ENCODE assay signal across 8 cellular contexts in genomic region chr12:43882578-43883178, GRCh38. TPM values are rescaled to one million over a fixed set of nuclear protein-coding genes. Genes with fewer than 3 reads are reported as not detected.
DNase-seq lines count a peak whose midpoint lies in the region; ATAC-seq and TF ChIP-seq lines count a peak whose summit lies in the region.

No MANE protein-coding gene starts in this region.

- no peak overlapping the region for H3K4me3 Mint-ChIP-seq in activated T-helper 2 cell treated with anti-CD3 and anti-CD28 coated beads, Interferon-gamma antibody, Interleukin-2, Interleukin-4, amounts not matched to agents 10 μg/mL and 5 μg/mL and 100 μg/mL, durations not matched to agents 14 hours and 24 hours and 36 hours (ENCODE audit: low read depth)

- H3K36me3 ChIP-seq in SJCRH30 (no peaks in the 10 kb centered on the region), lung (ENCODE audit: control insufficient read depth in 2 of 2, insufficient read depth in 2 of 2, low read length in 2 of 2) (no peaks in the 10 kb centered on the region)

- POLR2A ChIA-PET in AG04450 (lab: Yijun Ruan, JAX) (interaction anchor here (1.1 kb wide), 2 partner anchors 77 to 106 kb away, joined by 3 to 5 read pairs; partner anchors contain the start of gene TWF1), GM10248 (lab: Yijun Ruan, JAX) (no interaction called here), HEK293T (lab: Yijun Ruan, JAX) (interaction anchor here (0.6 to 1.9 kb wide), 4 partner anchors 71 to 123 kb away, joined by 3 to 7 read pairs (median 5); partner anchors contain the start of genes IRAK4, PUS7L and TWF1)

- CTCF ChIA-PET in AG04450 (lab: Charles Lee), result interaction anchor here (0.6 to 5.3 kb wide), 57 partner anchors 9 to 1542 kb away, joined by 3 to 101 read pairs (median 5); partner anchors contain the start of genes IRAK4, PUS7L, TMEM117 and TWF1
- CTCF ChIA-PET in GM10248 (lab: Yijun Ruan, JAX), result interaction anchor here (0.6 to 6.3 kb wide), 29 partner anchors 9 to 1399 kb away, joined by 3 to 48 read pairs (median 4); partner anchors contain the start of gene TWF1
- CTCF ChIA-PET in HEK293T (lab: Yijun Ruan, JAX), result interaction anchor here (0.7 to 2.8 kb wide), 6 partner anchors 99 to 439 kb away, joined by 3 to 43 read pairs (median 4); partner anchors contain the start of genes IRAK4 and PUS7L

- peak; percentile 83 for ATAC-seq in lung (ENCODE audit: insufficient read depth, low FRiP score)

- no peak overlapping the region for H3K27ac Mint-ChIP-seq in activated T-helper 2 cell treated with anti-CD3 and anti-CD28 coated beads, Interferon-gamma antibody, Interleukin-2, Interleukin-4, amounts not matched to agents 10 μg/mL and 5 μg/mL and 100 μg/mL, durations not matched to agents 14 hours and 24 hours and 36 hours

- no peaks in the 10 kb centered on the region for H3K9me3 Mint-ChIP-seq in activated T-helper 2 cell treated with anti-CD3 and anti-CD28 coated beads, Interferon-gamma antibody, Interleukin-2, Interleukin-4, amounts not matched to agents 10 μg/mL and 5 μg/mL and 100 μg/mL, durations not matched to agents 14 hours and 24 hours and 36 hours

- TF ChIP-seq CTCF in AG04450 (IDR thresholded peaks at IDR 0.05; ENCODE audit: low read depth, low read length) (peak; percentile 97), GM10248 (IDR thresholded peaks at IDR 0.05; ENCODE audit: control extremely low read depth, extremely low read depth, low read depth, missing control alignments) (peak; percentile 64), LNCaP clone FGC (IDR thresholded peaks at IDR 0.05; ENCODE audit: control insufficient read depth, extremely low read depth, insufficient read depth) (peak; percentile 83), coronary artery (IDR thresholded peaks at IDR 0.05) (peak; percentile 66), lung (IDR thresholded peaks at IDR 0.05; ENCODE audit: control extremely low read depth, extremely low read depth) (peak; percentile 72)

- H3K4me3 ChIP-seq in AG04450 (ENCODE audit: low read depth, low read length) (no peak overlapping the region), LNCaP clone FGC (ENCODE audit: low read depth, low read length) (no peak overlapping the region), SJCRH30 (no peak overlapping the region), coronary artery (no peak overlapping the region), lung (no peak overlapping the region)

- no peaks in the 10 kb centered on the region for H3K36me3 Mint-ChIP-seq in activated T-helper 2 cell treated with anti-CD3 and anti-CD28 coated beads, Interferon-gamma antibody, Interleukin-2, Interleukin-4, amounts not matched to agents 10 μg/mL and 5 μg/mL and 100 μg/mL, durations not matched to agents 14 hours and 24 hours and 36 hours (ENCODE audit: low read depth)

- 4 to 13% methylated on average over 2 of the region's 2 CpGs for WGBS in lung, 2 donors

- no peak overlapping the region for H3K27ac ChIP-seq in AG04450 (ENCODE audit: low read depth, low read length)
- H3K27ac ChIP-seq in SJCRH30, result no peak overlapping the region
- no peak overlapping the region for H3K27ac ChIP-seq in coronary artery
- no peak overlapping the region for H3K27ac ChIP-seq in lung (ENCODE audit: low read depth in 1 of 2, low read length in 1 of 2)

- intact Hi-C loops in activated T-helper 2 cell treated with anti-CD3 and anti-CD28 coated beads, Interferon-gamma antibody, Interleukin-2, Interleukin-4, amounts not matched to agents 10 μg/mL and 5 μg/mL and 100 μg/mL, durations not matched to agents 14 hours and 24 hours and 36 hours (cut with micrococcal nuclease), result loop anchor here (1.0 kb wide), 3 partner anchors 77 to 437 kb away; no protein-coding TSS in a partner anchor

- DNase-seq in AG04450 (ENCODE audit: low read depth, low spot score), result peak; percentile 54
- DNase-seq in GM10248 (ENCODE audit: extremely low spot score), result peak; percentile 55
- peak; percentile 46 for DNase-seq in HEK293T (ENCODE audit: extremely low spot score)
- DNase-seq in LNCaP clone FGC (ENCODE audit: low read depth), result peak; percentile 39
- DNase-seq in SJCRH30, result peak; percentile 36 to 77
- no peak for DNase-seq in coronary artery (ENCODE audit: low spot score)
- no peak for DNase-seq in lung (ENCODE audit: low spot score)
- no peak for DNase-seq in activated T-helper 2 cell treated with anti-CD3 and anti-CD28 coated beads, Interferon-gamma antibody, Interleukin-2, Interleukin-4, amounts not matched to agents 10 μg/mL and 5 μg/mL and 100 μg/mL, durations not matched to agents 14 hours and 24 hours and 36 hours (ENCODE audit: low spot score)

- H3K4me1 ChIP-seq in SJCRH30 (no peaks in the 10 kb centered on the region), lung (ENCODE audit: control insufficient read depth in 2 of 2, insufficient read depth in 2 of 2, low read length in 2 of 2) (no peaks in the 10 kb centered on the region)

- H3K27me3 Mint-ChIP-seq in activated T-helper 2 cell treated with anti-CD3 and anti-CD28 coated beads, Interferon-gamma antibody, Interleukin-2, Interleukin-4, amounts not matched to agents 10 μg/mL and 5 μg/mL and 100 μg/mL, durations not matched to agents 14 hours and 24 hours and 36 hours (ENCODE audit: low read depth), result no peaks in the 10 kb centered on the region

- H3K9me3 ChIP-seq in AG04450 (ENCODE audit: control insufficient read depth, insufficient read depth, low read length), result no peaks in the 10 kb centered on the region
- no peaks in the 10 kb centered on the region for H3K9me3 ChIP-seq in SJCRH30 (replicated peaks)
- no peaks in the 10 kb centered on the region for H3K9me3 ChIP-seq in lung (ENCODE audit: control insufficient read depth in 2 of 2, insufficient read depth in 1 of 2, low read length in 1 of 2)

- H3K27me3 ChIP-seq in AG04450 (ENCODE audit: control insufficient read depth, insufficient read depth, low read length), result no peaks in the 10 kb centered on the region
- H3K27me3 ChIP-seq in SJCRH30, result no peaks in the 10 kb centered on the region
- no peaks in the 10 kb centered on the region for H3K27me3 ChIP-seq in lung (ENCODE audit: control insufficient read depth, insufficient read depth)

- no peaks in the 10 kb centered on the region for H3K4me1 Mint-ChIP-seq in activated T-helper 2 cell treated with anti-CD3 and anti-CD28 coated beads, Interferon-gamma antibody, Interleukin-2, Interleukin-4, amounts not matched to agents 10 μg/mL and 5 μg/mL and 100 μg/mL, durations not matched to agents 14 hours and 24 hours and 36 hours (ENCODE audit: low read depth)

TF ChIP-seq in HEK293T, 16 proteins besides CTCF, POLR2A, EP300 and RAD21:
- TF ChIP-seq ZNF384 (IDR thresholded peaks at IDR 0.05) (no peak), SUZ12 (IDR thresholded peaks at IDR 0.05) (no peak), BHLHE40 (IDR thresholded peaks at IDR 0.05; ENCODE audit: borderline replicate concordance) (no peak), L3MBTL2 (conservative IDR thresholded peaks at IDR 0.05) (no peak), PKNOX1 (IDR thresholded peaks at IDR 0.05) (no peak), NFRKB (IDR thresholded peaks at IDR 0.05) (no peak), CTBP1 (IDR thresholded peaks at IDR 0.05; ENCODE audit: borderline replicate concordance) (no peak), FOXA1 (IDR thresholded peaks at IDR 0.05) (no peak), LEF1 (IDR thresholded peaks at IDR 0.05; ENCODE audit: borderline replicate concordance) (no peak)

RNA-seq across cellular contexts. Expression of gene TMEM117, which starts 46.8 kb away (rescaled TPM):
- polyA plus RNA-seq in AG04450 (2011; rRNA removed) (11.3 and 15.4 TPM in 2 replicates), lung (1 to 10 TPM; 1.2 to 1.3 TPM)
- 4.2 and 6.0 TPM in 2 replicates for polyA minus RNA-seq in AG04450 (2011; rRNA and poly(A)+ RNA removed)
- 12.6 and 15.9 TPM in 2 replicates for total RNA-seq in SJCRH30 (2014; rRNA removed; shearing (Covaris generic))
- total RNA-seq in lung, result 1 to 10 TPM; 3.3 to 6.1 TPM
- 1.0 and 1.3 TPM in 2 replicates for total RNA-seq in activated T-helper 2 cell treated with anti-CD3 and anti-CD28 coated beads, Interferon-gamma antibody, Interleukin-2, Interleukin-4, amounts not matched to agents 10 μg/mL and 5 μg/mL and 100 μg/mL, durations not matched to agents 14 hours and 24 hours and 36 hours

Comparison
In these comparisons a context has a peak if more than half of its experiments do, and no peak if none do; other contexts are left out.
1. DNase-seq: peak in AG04450 (single experiment), GM10248 (single experiment), HEK293T (single experiment), LNCaP clone FGC (single experiment) and SJCRH30 (2 of 2); none in coronary artery (single experiment), lung (single experiment) and activated T-helper 2 cell treated with anti-CD3 and anti-CD28 coated beads, Interferon-gamma antibody, Interleukin-2, Interleukin-4, amounts not matched to agents 10 μg/mL and 5 μg/mL and 100 μg/mL, durations not matched to agents 14 hours and 24 hours and 36 hours (single experiment).
2. Peak in every context shown above with its lines, with median percentiles within 50 percentile points of each other: CTCF ChIP-seq.